Comparison of ENCODE assay signal across 1 cellular context in genomic region chr11:2208691-2209369, GRCh38.
TF ChIP-seq lines count a peak whose summit lies in the region.

No MANE protein-coding gene starts in this region.

TF ChIP-seq in K562, 482 proteins besides CTCF, POLR2A, EP300 and RAD21 (continued from another document):
- no peak for TF ChIP-seq PKNOX1 (IDR thresholded peaks at IDR 0.05)
- TF ChIP-seq, protein P1, sequence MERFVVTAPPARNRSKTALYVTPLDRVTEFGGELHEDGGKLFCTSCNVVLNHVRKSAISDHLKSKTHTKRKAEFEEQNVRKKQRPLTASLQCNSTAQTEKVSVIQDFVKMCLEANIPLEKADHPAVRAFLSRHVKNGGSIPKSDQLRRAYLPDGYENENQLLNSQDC (CRISPR knock-in tag; IDR thresholded peaks at IDR 0.05), result no peak
TF ChIP-seq in K562: peak in this region for 1.
